16 cellular contexts compared by ENCODE assay signal in the genomic region with DNA sequence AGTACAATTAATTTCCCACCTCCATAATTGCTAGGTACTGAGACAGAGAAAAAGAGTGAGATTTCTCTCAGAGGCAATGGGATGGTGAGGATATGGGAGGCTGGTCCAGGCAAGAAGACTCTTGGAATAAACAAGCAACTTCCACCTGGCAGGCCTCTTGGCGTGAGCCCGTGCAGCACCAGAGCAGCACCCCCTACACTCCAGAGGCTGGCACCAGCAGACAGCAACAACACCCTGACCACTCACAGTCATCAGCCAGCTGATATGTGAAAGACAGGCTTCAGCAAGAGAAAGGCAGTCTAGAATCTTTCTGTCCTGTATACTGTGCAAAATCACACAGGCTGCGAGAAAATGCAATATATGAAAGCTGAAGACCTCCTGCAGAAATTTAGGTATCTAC. TPM values are rescaled to one million over a fixed set of nuclear protein-coding genes. Genes with fewer than 3 reads are reported as not detected.
DNase-seq lines count a peak whose midpoint lies in the region; ATAC-seq and TF ChIP-seq lines count a peak whose summit lies in the region.
"Had no signal": no experiment of that assay in that cellular context is flagged by ENCODE, and none has a peak within 500 bp of the region (broad histone marks: within the 10 kb centered on the region; RNA-seq: fewer than 3 reads in every experiment).

No MANE protein-coding gene starts in this region.

- ATAC-seq in HG03520 (IDR thresholded peaks at IDR 0.05; ENCODE audit: unreplicated experiment) (no peak), GM21360 (IDR thresholded peaks at IDR 0.05; ENCODE audit: unreplicated experiment) (no peak)
- ATAC-seq: activated T-helper 17 cell treated with anti-CD3 and anti-CD28 coated beads, Interleukin-2, amount 50 U/mL, for 72 hours; left colon; pancreas; PC-3 had no signal

- 73% methylated on average over 3 of the region's 3 CpGs for WGBS in esophagus muscularis mucosa
- 87 to 91% methylated on average over 3 of the region's 3 CpGs for WGBS in sigmoid colon, 2 donors

- TF ChIP-seq EP300 in esophagus muscularis mucosa (IDR thresholded peaks at IDR 0.05) (no peak), sigmoid colon (IDR thresholded peaks at IDR 0.05) (no peak)

- H3K4me1 ChIP-seq in esophagus muscularis mucosa (peaks cover 74 to 90% (median 90%) of the 10 kb centered on the region in 4 donors), sigmoid colon (peaks cover 0 to 88% (median 80%) of the 10 kb centered on the region in 4 donors)

- H3K27ac ChIP-seq in esophagus muscularis mucosa (replicated peaks in 1 of 4): peak overlapping the region; percentile 54 to 81 (median 70)
- peak overlapping the region; percentile 24 to 79 (median 74) for H3K27ac ChIP-seq in sigmoid colon
- H3K27ac ChIP-seq: C4-2B had no signal

- TF ChIP-seq POLR2A in esophagus muscularis mucosa (IDR thresholded peaks at IDR 0.05; ENCODE audit: low read depth) (no peak), sigmoid colon (IDR thresholded peaks at IDR 0.05) (no peak)

- no peaks in the 10 kb centered on the region for H3K36me3 Mint-ChIP-seq in immature natural killer cell

- H3K4me3 ChIP-seq in esophagus muscularis mucosa (no peak overlapping the region), sigmoid colon (no peak overlapping the region)
- H3K4me3 ChIP-seq: A549, pancreas, tibial nerve had no signal

- peaks cover 52 to 53% of the 10 kb centered on the region in 2 donors for H3K4me1 Mint-ChIP-seq in immature natural killer cell
- H3K4me1 Mint-ChIP-seq: activated T-helper 17 cell treated with anti-CD3 and anti-CD28 coated beads, Interleukin-2, amount 50 U/mL, for 72 hours had no signal

- peak overlapping the region in 1 of 5 donors; percentile 17 for H3K4me3 Mint-ChIP-seq in immature natural killer cell
- H3K4me3 Mint-ChIP-seq: activated T-helper 17 cell treated with anti-CD3 and anti-CD28 coated beads, Interleukin-2, amount 50 U/mL, for 72 hours had no signal

- TF ChIP-seq CTCF in esophagus muscularis mucosa (IDR thresholded peaks at IDR 0.05) (no peak), sigmoid colon (IDR thresholded peaks at IDR 0.05) (no peak)

- H3K9me3 ChIP-seq in esophagus muscularis mucosa: no peaks in the 10 kb centered on the region
- no peaks in the 10 kb centered on the region for H3K9me3 ChIP-seq in sigmoid colon
- H3K9me3 ChIP-seq: A549, pancreas, tibial nerve had no signal

- H3K27me3 ChIP-seq in esophagus muscularis mucosa: no peaks in the 10 kb centered on the region
- no peaks in the 10 kb centered on the region for H3K27me3 ChIP-seq in sigmoid colon
- H3K27me3 ChIP-seq: pancreas, tibial nerve had no signal

- H3K9me3 Mint-ChIP-seq in immature natural killer cell: no peaks in the 10 kb centered on the region
- H3K9me3 Mint-ChIP-seq: activated T-helper 17 cell treated with anti-CD3 and anti-CD28 coated beads, Interleukin-2, amount 50 U/mL, for 72 hours had no signal

- peaks cover 0 to 3% (median 0%) of the 10 kb centered on the region in 3 donors for H3K27me3 Mint-ChIP-seq in immature natural killer cell (ENCODE audit: low read depth in 3 of 3)

- peak overlapping the region; percentile 25 to 80 (median 56) for H3K27ac Mint-ChIP-seq in immature natural killer cell
- H3K27ac Mint-ChIP-seq: activated T-helper 17 cell treated with anti-CD3 and anti-CD28 coated beads, Interleukin-2, amount 50 U/mL, for 72 hours had no signal

- DNase-seq in Ammon's horn (ENCODE audit: low spot score): peak; percentile 45
- peak; percentile 80 for DNase-seq in esophagus muscularis mucosa (ENCODE audit: extremely low spot score)
- peak; percentile 24 to 31 (median 25) for DNase-seq in immature natural killer cell
- no peak for DNase-seq in sigmoid colon
- DNase-seq in T-helper 1 cell: no peak
- DNase-seq in NCI-H2081 treated with DMSO at 0.1 percent for 48 hours (lab: John Stamatoyannopoulos, UW): no peak
- DNase-seq: left colon, NCI-H69, pancreas, PC-3 had no signal

- intact Hi-C loops in esophagus muscularis mucosa (cut with DNase I): no loop called here
- intact Hi-C loops in sigmoid colon (cut with DNase I): loop anchor here (5.0 kb wide), 1 partner anchor 60 kb away; a partner anchor contains a TSS

- no peaks in the 10 kb centered on the region for H3K36me3 ChIP-seq in esophagus muscularis mucosa
- H3K36me3 ChIP-seq in sigmoid colon: no peaks in the 10 kb centered on the region
- H3K36me3 ChIP-seq: pancreas, tibial nerve had no signal

RNA-seq across cellular contexts. Expression of a gene that starts 59.7 kb away (rescaled TPM):
- 10 to 100 TPM; 63.8 to 86.3 (median 78.2) TPM for total RNA-seq in esophagus muscularis mucosa
- 1 to 10 TPM in 1 of 3 donors, under 1 TPM in 2; 0.50 to 1.1 (median 0.92) TPM for polyA plus RNA-seq in immature natural killer cell
- 10 to 100 TPM; 55.3 to 73.8 (median 62.8) TPM for total RNA-seq in sigmoid colon
- polyA plus RNA-seq in sigmoid colon: 10 to 100 TPM; 18.5 to 23.4 (median 20.9) TPM

Comparison
In these comparisons a context has a peak if more than half of its experiments do, and no peak if none do; other contexts are left out.
1. DNase-seq: peak in Ammon's horn (single experiment), esophagus muscularis mucosa (single experiment) and immature natural killer cell (3 of 3); none in sigmoid colon (single experiment), T-helper 1 cell (0 of 5) and NCI-H2081 treated with DMSO at 0.1 percent for 48 hours (single experiment).